In the genomic region with DNA sequence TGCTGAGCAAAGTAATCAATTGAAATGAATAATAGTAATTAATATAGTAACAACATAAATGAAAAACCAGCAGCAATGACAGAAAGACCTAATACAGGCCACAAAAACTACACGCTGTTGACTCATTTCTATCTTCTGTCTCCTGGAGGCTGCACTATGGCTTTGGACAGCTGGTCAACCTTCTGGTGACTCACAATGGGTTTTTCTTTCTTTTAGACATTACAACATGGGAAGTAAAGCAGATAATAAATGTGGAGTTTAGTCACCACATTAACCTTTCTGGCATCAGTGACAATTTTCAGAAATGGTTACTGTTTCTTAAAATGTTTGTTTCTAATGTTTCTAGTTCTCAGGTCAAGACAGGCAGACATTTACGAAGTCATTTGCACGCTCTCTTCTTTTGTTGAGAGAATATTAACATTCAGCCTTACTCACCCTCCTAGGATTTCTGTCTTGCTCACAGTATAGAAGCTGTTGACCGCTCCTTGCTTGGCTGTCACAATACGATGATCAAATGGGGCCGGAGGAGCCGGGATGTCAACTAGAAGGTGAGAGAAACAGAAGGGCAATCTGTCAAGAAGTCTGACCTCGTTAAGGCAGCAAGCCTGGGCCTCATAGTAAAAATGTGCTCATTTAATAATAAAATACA, we compare ENCODE assay signal across 13 cellular contexts.
DNase-seq lines count a peak whose midpoint lies in the region; ATAC-seq, FAIRE-seq and TF ChIP-seq lines count a peak whose summit lies in the region.
"Had no signal": no experiment of that assay in that cellular context is flagged by ENCODE, and none has a peak within 500 bp of the region (broad histone marks: within the 10 kb centered on the region; RNA-seq: fewer than 3 reads in every experiment).

No MANE protein-coding gene starts in this region.

- POLR2A ChIA-PET in A549 (lab: Yijun Ruan, JAX) = no interaction called here

- CTCF ChIA-PET in A549 (lab: Yijun Ruan, JAX) = interaction anchor here (0.7 to 1.1 kb wide), 2 partner anchors 239 to 888 kb away, joined by 3 read pairs; no protein-coding TSS in a partner anchor

- TF ChIP-seq POLR2A in A549 (IDR thresholded peaks at IDR 0.05; ENCODE audit: low read length) = no peak

- H2AFZ ChIP-seq in neural progenitor cell (replicated peaks) = no peak overlapping the region

- H3K79me2 ChIP-seq in neural progenitor cell (ENCODE audit: low read depth) = no peaks in the 10 kb centered on the region

- no peak for TF ChIP-seq RAD21 in A549 (conservative IDR thresholded peaks at IDR 0.05 in 1 of 2, IDR thresholded peaks at IDR 0.05 in 1 of 2)

- no peak for FAIRE-seq in A549 (lab: Jason Lieb, UNC)

- no peak for ATAC-seq in A549
- ATAC-seq: effector memory CD8-positive, alpha-beta T cell had no signal

- H3K9me3 ChIP-seq in A549 (no peaks in the 10 kb centered on the region), SJCRH30 (replicated peaks) (no peaks in the 10 kb centered on the region), neural progenitor cell (ENCODE audit: low read depth) (no peaks in the 10 kb centered on the region)

- H3K4me1 Mint-ChIP-seq in neural progenitor cell = peaks cover 3% of the 10 kb centered on the region
- H3K4me1 Mint-ChIP-seq: CD4-positive, CD25-positive, alpha-beta regulatory T cell; memory B cell had no signal

- DNase-seq in A549 (ENCODE audit: low read depth in 1 of 2, low spot score in 1 of 2) = peak; percentile 19 to 21
- DNase-seq in GM13977 (ENCODE audit: low spot score) = peak; percentile 58
- peak; percentile 14 to 35 for DNase-seq in SJCRH30
- DNase-seq in fibroblast of pulmonary artery (ENCODE audit: low read depth) = peak; percentile 91
- DNase-seq in NCI-H2107 (lab: John Stamatoyannopoulos, UW) = no peak
- no peak for DNase-seq in neural progenitor cell (ENCODE audit: low spot score)
- DNase-seq in NCI-H146 (lab: John Stamatoyannopoulos, UW) = no peak
- DNase-seq in cardiac septum (ENCODE audit: low spot score) = no peak
- DNase-seq: activated CD8-positive, alpha-beta memory T cell treated with anti-CD3 and anti-CD28 coated beads, Interleukin-2, amount 50 U/mL, for 48 hours; effector memory CD8-positive, alpha-beta T cell had no signal

- no peaks in the 10 kb centered on the region for H3K27me3 Mint-ChIP-seq in neural progenitor cell (ENCODE audit: insufficient read depth, low read depth)
- H3K27me3 Mint-ChIP-seq: memory B cell had no signal

- H3K36me3 Mint-ChIP-seq in neural progenitor cell = peaks cover 3% of the 10 kb centered on the region

- intact Hi-C loops in cardiac septum (cut with DNase I) = no loop called here

- H3K4me3 ChIP-seq in A549 = no peak overlapping the region
- no peak overlapping the region for H3K4me3 ChIP-seq in SJCRH30
- H3K4me3 ChIP-seq in fibroblast of pulmonary artery (replicated peaks; ENCODE audit: low read depth, low read length) = no peak overlapping the region
- no peak overlapping the region for H3K4me3 ChIP-seq in neural progenitor cell

- H3K9ac ChIP-seq in neural progenitor cell = no peak overlapping the region
- H3K9ac ChIP-seq: KMS-11 had no signal

- H3K9me3 Mint-ChIP-seq in neural progenitor cell = peaks cover 10% of the 10 kb centered on the region
- H3K9me3 Mint-ChIP-seq: effector memory CD8-positive, alpha-beta T cell; memory B cell had no signal

- H3K27ac ChIP-seq in A549 = no peak overlapping the region
- H3K27ac ChIP-seq in SJCRH30 = peak overlapping the region; percentile 29
- H3K27ac ChIP-seq in neural progenitor cell = no peak overlapping the region
- H3K27ac ChIP-seq: KMS-11 had no signal

- 81% methylated on average over 8 of the region's 8 CpGs for WGBS in A549 (ENCODE audit: missing lambda C conversion rate)

- H3K4me3 Mint-ChIP-seq in neural progenitor cell = no peak overlapping the region
- H3K4me3 Mint-ChIP-seq: CD4-positive, CD25-positive, alpha-beta regulatory T cell; effector memory CD8-positive, alpha-beta T cell; memory B cell had no signal

- H3K27ac Mint-ChIP-seq in neural progenitor cell = no peak overlapping the region
- H3K27ac Mint-ChIP-seq: CD4-positive, CD25-positive, alpha-beta regulatory T cell; effector memory CD8-positive, alpha-beta T cell; memory B cell had no signal

- TF ChIP-seq CTCF in A549 (IDR thresholded peaks at IDR 0.05) (no peak), GM13977 (IDR thresholded peaks at IDR 0.05; ENCODE audit: extremely low read depth, insufficient read depth, missing control alignments) (no peak), fibroblast of pulmonary artery (IDR thresholded peaks at IDR 0.05; ENCODE audit: low read length, missing control alignments) (no peak), neural progenitor cell (IDR thresholded peaks at IDR 0.05) (no peak)

- H3K27me3 ChIP-seq in SJCRH30 = no peaks in the 10 kb centered on the region
- no peaks in the 10 kb centered on the region for H3K27me3 ChIP-seq in neural progenitor cell

- no peaks in the 10 kb centered on the region for H3F3A ChIP-seq in neural progenitor cell (ENCODE audit: low read depth)

- H3K4me1 ChIP-seq in A549 = peaks cover 7% of the 10 kb centered on the region; the same call in 1 of the 3 replicates
- peaks cover 6% of the 10 kb centered on the region; the same call in 1 of the 2 replicates for H3K4me1 ChIP-seq in SJCRH30
- no peaks in the 10 kb centered on the region for H3K4me1 ChIP-seq in neural progenitor cell

- H3K36me3 ChIP-seq in SJCRH30 (no peaks in the 10 kb centered on the region), neural progenitor cell (no peaks in the 10 kb centered on the region)

- TF ChIP-seq EP300 in A549 (IDR thresholded peaks at IDR 0.05) = no peak

- no peaks in the 10 kb centered on the region for H4K20me1 ChIP-seq in neural progenitor cell (ENCODE audit: low read depth)

- H3K4me2 ChIP-seq in A549 (no peak overlapping the region), neural progenitor cell (no peak overlapping the region)
- H3K4me2 ChIP-seq: KMS-11 had no signal

- in situ Hi-C loops in GM13977 (cut with MboI; ENCODE audit: low pct_unique_long_range_greater_than_20kb, low sequenced_read_pairs, unreplicated experiment) = no loop called here

TF ChIP-seq in A549, 52 proteins besides CTCF, POLR2A, EP300 and RAD21:
- TF ChIP-seq MAFK (IDR thresholded peaks at IDR 0.05; ENCODE audit: partially characterized antibody) (no peak), FOSL2 (IDR thresholded peaks at IDR 0.05) (no peak), FOSL2 (CRISPR knock-in tag; IDR thresholded peaks at IDR 0.05) (0 out of 2 replicates have a peak, but pooled peaks have one; percentile 45)

Comparison
In these comparisons a context has a peak if more than half of its experiments do, and no peak if none do; other contexts are left out.
1. DNase-seq: peak in A549 (2 of 2), GM13977 (single experiment), SJCRH30 (2 of 2) and fibroblast of pulmonary artery (single experiment); none in NCI-H2107 (single experiment), neural progenitor cell (single experiment), NCI-H146 (single experiment) and cardiac septum (single experiment).